In the genomic region with DNA sequence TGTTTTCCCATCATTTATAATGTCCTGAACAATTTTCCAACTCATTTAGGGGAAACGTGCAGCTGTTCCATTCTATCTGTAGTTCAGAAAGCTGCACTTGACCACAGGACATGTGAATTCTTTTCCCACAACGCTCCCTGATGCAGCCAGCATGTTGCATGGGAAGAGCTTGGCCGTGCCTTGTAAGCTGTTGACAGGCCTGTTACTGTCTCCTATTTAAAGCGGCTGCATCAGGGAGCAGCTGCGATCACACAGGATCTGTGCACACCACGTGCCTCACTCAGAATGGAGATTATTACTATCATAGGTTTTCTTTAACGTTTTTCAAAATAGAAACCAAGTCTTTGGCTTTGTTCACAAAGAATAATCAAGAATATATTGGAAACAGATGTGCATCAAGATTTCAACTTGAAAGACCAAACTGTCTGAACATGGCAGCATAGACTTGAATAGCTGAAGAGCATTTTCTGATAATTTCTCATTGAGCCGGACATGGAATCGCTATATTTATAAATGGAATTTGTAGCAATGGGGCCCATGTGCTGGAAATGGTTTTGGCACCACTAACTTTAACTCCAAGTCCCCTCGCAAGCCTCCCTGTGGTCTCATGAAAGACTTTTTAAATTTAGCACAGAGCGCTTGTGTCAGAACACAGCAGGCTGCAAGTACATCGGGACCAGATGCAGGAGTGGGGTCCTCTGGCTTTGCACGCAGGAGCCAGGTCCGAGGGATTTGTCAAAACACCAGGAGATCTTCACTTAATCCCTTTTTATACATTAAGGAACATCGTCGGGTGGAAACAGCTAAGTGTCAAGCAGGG, we compare ENCODE assay signal across 1 cellular context.
TF ChIP-seq lines count a peak whose summit lies in the region.

No MANE protein-coding gene starts in this region.

TF ChIP-seq in IMR-90, 13 proteins besides CTCF, POLR2A, EP300 and RAD21 (continued from another document):
- TF ChIP-seq, protein P1, sequence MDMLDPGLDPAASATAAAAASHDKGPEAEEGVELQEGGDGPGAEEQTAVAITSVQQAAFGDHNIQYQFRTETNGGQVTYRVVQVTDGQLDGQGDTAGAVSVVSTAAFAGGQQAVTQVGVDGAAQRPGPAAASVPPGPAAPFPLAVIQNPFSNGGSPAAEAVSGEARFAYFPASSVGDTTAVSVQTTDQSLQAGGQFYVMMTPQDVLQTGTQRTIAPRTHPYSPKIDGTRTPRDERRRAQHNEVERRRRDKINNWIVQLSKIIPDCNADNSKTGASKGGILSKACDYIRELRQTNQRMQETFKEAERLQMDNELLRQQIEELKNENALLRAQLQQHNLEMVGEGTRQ (IDR thresholded peaks at IDR 0.05; ENCODE audit: low read depth, low read length) = no peak
- TF ChIP-seq SMC3 (IDR thresholded peaks at IDR 0.05; ENCODE audit: low read depth, low read length) (no peak), CEBPB (IDR thresholded peaks at IDR 0.05; ENCODE audit: low read depth, low read length) (no peak), RCOR1 (IDR thresholded peaks at IDR 0.05; ENCODE audit: insufficient replicate concordance, low read length) (no peak)
